Comparison of ENCODE assay signal across 7 cellular contexts in genomic region chr22:50505776-50506610, GRCh38. TPM values are rescaled to one million over a fixed set of nuclear protein-coding genes. Genes with fewer than 3 reads are reported as not detected.
A peak's percentile ranks its signal among the peaks of the same experiment; 100 is the strongest.
DNase-seq lines count a peak whose midpoint lies in the region; ATAC-seq and TF ChIP-seq lines count a peak whose summit lies in the region.
"Had no signal": no experiment of that assay in that cellular context is flagged by ENCODE, and none has a peak within 500 bp of the region (broad histone marks: within the 10 kb centered on the region; RNA-seq: fewer than 3 reads in every experiment).

No MANE protein-coding gene starts in this region.

- 87 to 88% methylated on average over 38 to 41 of the region's 41 CpGs for WGBS in GM23248 (ENCODE audit: low coverage in 1 of 2, low lambda C conversion rate in 2 of 2, missing lambda C conversion rate in 2 of 2), 2 experiments

- no peaks in the 10 kb centered on the region for H3K27me3 ChIP-seq in GM23248 (replicated peaks; ENCODE audit: insufficient read depth)
- H3K27me3 ChIP-seq: right lobe of liver had no signal

- H3K4me3 ChIP-seq in GM23248 = peak overlapping the region; percentile 94

- no peak for TF ChIP-seq POLR2A in GM18505 (IDR thresholded peaks at IDR 0.05; ENCODE audit: borderline replicate concordance, extremely low read depth, insufficient read depth, insufficient read length)

- no peaks in the 10 kb centered on the region for H3K9me3 ChIP-seq in GM23248 (ENCODE audit: low read depth)
- H3K9me3 ChIP-seq: right lobe of liver had no signal

- no peaks in the 10 kb centered on the region for H4K20me1 ChIP-seq in GM23248 (ENCODE audit: insufficient read depth)

- peak overlapping the region; percentile 86 for H3K4me2 ChIP-seq in GM23248 (ENCODE audit: unreplicated experiment)

- no peak overlapping the region for H2AFZ ChIP-seq in GM23248

- peaks cover 10% of the 10 kb centered on the region for H3K4me1 ChIP-seq in GM23248 (ENCODE audit: insufficient read depth)

- H3K36me3 ChIP-seq in GM23248 (ENCODE audit: low read depth) = no peaks in the 10 kb centered on the region

- H3K27ac ChIP-seq in GM23248 = no peak overlapping the region

- peak overlapping the region; percentile 97 for H3K9ac ChIP-seq in GM23248

- H3K4me1 Mint-ChIP-seq in activated T-helper 1 cell treated with anti-CD3 and anti-CD28 coated beads, Interleukin-12 subunit alpha, Interleukin-12 subunit beta, Interleukin-2, Interleukin-4 antibody, amounts not matched to agents 30 ng/mL and 10 ng/mL and 1 ng/mL, durations not matched to agents 14 hours and 24 hours and 36 hours (ENCODE audit: low read depth) = peaks cover 13% of the 10 kb centered on the region
- peaks cover 15% of the 10 kb centered on the region for H3K4me1 Mint-ChIP-seq in nephron progenitor cell

- no peak for DNase-seq in GM23248
- DNase-seq in activated T-helper 1 cell treated with anti-CD3 and anti-CD28 coated beads, Interleukin-12 subunit alpha, Interleukin-12 subunit beta, Interleukin-2, Interleukin-4 antibody, amounts not matched to agents 30 ng/mL and 10 ng/mL and 1 ng/mL, durations not matched to agents 14 hours and 24 hours and 36 hours (ENCODE audit: low spot score) = no peak
- DNase-seq in nephron progenitor cell = no peak
- DNase-seq in OCI-M2 (lab: John Stamatoyannopoulos, UW; ENCODE audit: unreplicated experiment) = no peak

- H3K36me3 Mint-ChIP-seq in activated T-helper 1 cell treated with anti-CD3 and anti-CD28 coated beads, Interleukin-12 subunit alpha, Interleukin-12 subunit beta, Interleukin-2, Interleukin-4 antibody, amounts not matched to agents 30 ng/mL and 10 ng/mL and 1 ng/mL, durations not matched to agents 14 hours and 24 hours and 36 hours (ENCODE audit: low read depth) = peaks cover 7% of the 10 kb centered on the region
- H3K36me3 Mint-ChIP-seq in nephron progenitor cell (ENCODE audit: low read depth) = no peaks in the 10 kb centered on the region

- peak overlapping the region; percentile 96 for H3K4me3 Mint-ChIP-seq in activated T-helper 1 cell treated with anti-CD3 and anti-CD28 coated beads, Interleukin-12 subunit alpha, Interleukin-12 subunit beta, Interleukin-2, Interleukin-4 antibody, amounts not matched to agents 30 ng/mL and 10 ng/mL and 1 ng/mL, durations not matched to agents 14 hours and 24 hours and 36 hours
- H3K4me3 Mint-ChIP-seq in nephron progenitor cell = peak overlapping the region; percentile 95

- ATAC-seq in GM18505 (IDR thresholded peaks at IDR 0.05; ENCODE audit: unreplicated experiment) (no peak), HG03108 (IDR thresholded peaks at IDR 0.05; ENCODE audit: unreplicated experiment) (no peak)

- in situ Hi-C loops in GM23248 (cut with MboI) = no loop called here

- no peak for TF ChIP-seq CTCF in nephron progenitor cell (IDR thresholded peaks at IDR 0.05)

- peaks cover 58% of the 10 kb centered on the region for H3K79me2 ChIP-seq in GM23248 (ENCODE audit: insufficient read depth)

- intact Hi-C loops in activated T-helper 1 cell treated with anti-CD3 and anti-CD28 coated beads, Interleukin-12 subunit alpha, Interleukin-12 subunit beta, Interleukin-2, Interleukin-4 antibody, amounts not matched to agents 30 ng/mL and 10 ng/mL and 1 ng/mL, durations not matched to agents 14 hours and 24 hours and 36 hours (cut with micrococcal nuclease) = no loop called here

- H3K27ac Mint-ChIP-seq in activated T-helper 1 cell treated with anti-CD3 and anti-CD28 coated beads, Interleukin-12 subunit alpha, Interleukin-12 subunit beta, Interleukin-2, Interleukin-4 antibody, amounts not matched to agents 30 ng/mL and 10 ng/mL and 1 ng/mL, durations not matched to agents 14 hours and 24 hours and 36 hours = no peak overlapping the region
- H3K27ac Mint-ChIP-seq in nephron progenitor cell = no peak overlapping the region

- H3K9me2 ChIP-seq in GM23248 (ENCODE audit: insufficient read depth) = no peaks in the 10 kb centered on the region

- H3F3A ChIP-seq in GM23248 (ENCODE audit: insufficient read depth) = peaks cover 10% of the 10 kb centered on the region; the same call in 1 of the 2 replicates

- no peaks in the 10 kb centered on the region for H3K27me3 Mint-ChIP-seq in activated T-helper 1 cell treated with anti-CD3 and anti-CD28 coated beads, Interleukin-12 subunit alpha, Interleukin-12 subunit beta, Interleukin-2, Interleukin-4 antibody, amounts not matched to agents 30 ng/mL and 10 ng/mL and 1 ng/mL, durations not matched to agents 14 hours and 24 hours and 36 hours (ENCODE audit: insufficient read depth)
- peaks cover 2% of the 10 kb centered on the region for H3K27me3 Mint-ChIP-seq in nephron progenitor cell (ENCODE audit: low read depth, poor library complexity)

- H3K9me3 Mint-ChIP-seq in activated T-helper 1 cell treated with anti-CD3 and anti-CD28 coated beads, Interleukin-12 subunit alpha, Interleukin-12 subunit beta, Interleukin-2, Interleukin-4 antibody, amounts not matched to agents 30 ng/mL and 10 ng/mL and 1 ng/mL, durations not matched to agents 14 hours and 24 hours and 36 hours = no peaks in the 10 kb centered on the region
- no peaks in the 10 kb centered on the region for H3K9me3 Mint-ChIP-seq in nephron progenitor cell

RNA-seq across cellular contexts. Expression of gene LMF2, which starts 1.5 kb away (rescaled TPM):
- 95.0 and 124 TPM in 2 replicates for total RNA-seq in GM23248 (2014; rRNA removed; shearing (Covaris generic))
- polyA plus RNA-seq in GM23248 (2016; fragmentation: Nextera tagmentation; extraction: Ambion mirVana) = 101 and 106 TPM in 2 replicates
- total RNA-seq in activated T-helper 1 cell treated with anti-CD3 and anti-CD28 coated beads, Interleukin-12 subunit alpha, Interleukin-12 subunit beta, Interleukin-2, Interleukin-4 antibody, amounts not matched to agents 30 ng/mL and 10 ng/mL and 1 ng/mL, durations not matched to agents 14 hours and 24 hours and 36 hours = 79.5 and 81.2 TPM in 2 replicates

RNA-seq across cellular contexts. Expression of gene NCAPH2, which starts 2.0 kb away (rescaled TPM):
- total RNA-seq in GM23248 (2014; rRNA removed; shearing (Covaris generic)) = 33.8 and 61.0 TPM in 2 replicates
- polyA plus RNA-seq in GM23248 (2016; fragmentation: Nextera tagmentation; extraction: Ambion mirVana) = 27.7 and 28.6 TPM in 2 replicates
- total RNA-seq in activated T-helper 1 cell treated with anti-CD3 and anti-CD28 coated beads, Interleukin-12 subunit alpha, Interleukin-12 subunit beta, Interleukin-2, Interleukin-4 antibody, amounts not matched to agents 30 ng/mL and 10 ng/mL and 1 ng/mL, durations not matched to agents 14 hours and 24 hours and 36 hours = 133 and 134 TPM in 2 replicates

RNA-seq across cellular contexts. Expression of gene MIOX, which starts 19.3 kb away (rescaled TPM):
- total RNA-seq in GM23248 (2014; rRNA removed; shearing (Covaris generic)) = not detected in 2 replicates
- 0.16 TPM in 1 of 2 replicates, not detected in the other for polyA plus RNA-seq in GM23248 (2016; fragmentation: Nextera tagmentation; extraction: Ambion mirVana)
- total RNA-seq in activated T-helper 1 cell treated with anti-CD3 and anti-CD28 coated beads, Interleukin-12 subunit alpha, Interleukin-12 subunit beta, Interleukin-2, Interleukin-4 antibody, amounts not matched to agents 30 ng/mL and 10 ng/mL and 1 ng/mL, durations not matched to agents 14 hours and 24 hours and 36 hours = 0.29 TPM in 1 of 2 replicates, not detected in the other
- total RNA-seq: right lobe of liver had no signal

RNA-seq across cellular contexts. Expression of gene SCO2, which starts 19.4 kb away (rescaled TPM):
- 8.4 and 17.5 TPM in 2 replicates for total RNA-seq in GM23248 (2014; rRNA removed; shearing (Covaris generic))
- polyA plus RNA-seq in GM23248 (2016; fragmentation: Nextera tagmentation; extraction: Ambion mirVana) = 11.0 and 15.0 TPM in 2 replicates
- 8.7 and 14.8 TPM in 2 replicates for total RNA-seq in activated T-helper 1 cell treated with anti-CD3 and anti-CD28 coated beads, Interleukin-12 subunit alpha, Interleukin-12 subunit beta, Interleukin-2, Interleukin-4 antibody, amounts not matched to agents 30 ng/mL and 10 ng/mL and 1 ng/mL, durations not matched to agents 14 hours and 24 hours and 36 hours

RNA-seq across cellular contexts. Expression of gene TYMP, which starts 23.8 kb away (rescaled TPM):
- 33.2 and 42.4 TPM in 2 replicates for total RNA-seq in GM23248 (2014; rRNA removed; shearing (Covaris generic))
- polyA plus RNA-seq in GM23248 (2016; fragmentation: Nextera tagmentation; extraction: Ambion mirVana) = 24.3 and 24.8 TPM in 2 replicates
- total RNA-seq in activated T-helper 1 cell treated with anti-CD3 and anti-CD28 coated beads, Interleukin-12 subunit alpha, Interleukin-12 subunit beta, Interleukin-2, Interleukin-4 antibody, amounts not matched to agents 30 ng/mL and 10 ng/mL and 1 ng/mL, durations not matched to agents 14 hours and 24 hours and 36 hours = 57.2 and 59.9 TPM in 2 replicates
